In genomic region chr17:30222741-30223175, GRCh38 we compare ENCODE assay signal across 17 cellular contexts. TPM values are rescaled to one million over a fixed set of nuclear protein-coding genes. Genes with fewer than 3 reads are reported as not detected.
DNase-seq lines count a peak whose midpoint lies in the region; ATAC-seq, FAIRE-seq and TF ChIP-seq lines count a peak whose summit lies in the region.
"Had no signal": no experiment of that assay in that cellular context is flagged by ENCODE, and none has a peak within 500 bp of the region (broad histone marks: within the 10 kb centered on the region; RNA-seq: fewer than 3 reads in every experiment).

No MANE protein-coding gene starts in this region.

- ATAC-seq in HepG2: peak; percentile 77
- no peak for ATAC-seq in right lobe of liver
- ATAC-seq in K562: no peak
- ATAC-seq in mucosa of descending colon: peak; percentile 86
- ATAC-seq in HG03469 (IDR thresholded peaks at IDR 0.05; ENCODE audit: unreplicated experiment): no peak
- ATAC-seq: CD8-positive, alpha-beta T cell had no signal

- TF ChIP-seq CTCF in HepG2 (CRISPR knock-in tag; IDR thresholded peaks at IDR 0.05): no peak
- TF ChIP-seq CTCF in right lobe of liver (IDR thresholded peaks at IDR 0.05): no peak
- TF ChIP-seq CTCF in K562 (IDR thresholded peaks at IDR 0.05 in 2 of 3, conservative IDR thresholded peaks at IDR 0.05 in 1 of 3; ENCODE audit: insufficient read depth in 2 of 3, low read depth in 1 of 3, low read length in 3 of 3): no peak
- no peak for TF ChIP-seq CTCF in mucosa of descending colon (IDR thresholded peaks at IDR 0.05)

- no peaks in the 10 kb centered on the region for H4K20me1 ChIP-seq in HepG2 (ENCODE audit: insufficient read depth, low read length)
- no peaks in the 10 kb centered on the region for H4K20me1 ChIP-seq in K562 (replicated peaks; ENCODE audit: control insufficient read depth, insufficient read depth, low read length)
- H4K20me1 ChIP-seq: BLaER1 had no signal

- TF ChIP-seq EP300 in HepG2 (IDR thresholded peaks at IDR 0.05; ENCODE audit: low read depth in 2 of 2, low read length in 2 of 2): 0 out of 4 replicates have a peak, but pooled peaks of 1 of the 2 experiments have one; percentile 18
- no peak for TF ChIP-seq EP300 in HepG2 (CRISPR knock-in tag; IDR thresholded peaks at IDR 0.05; ENCODE audit: borderline replicate concordance)
- TF ChIP-seq EP300 in K562 (IDR thresholded peaks at IDR 0.05; ENCODE audit: low read length): no peak

- H3K9ac ChIP-seq in HepG2 (ENCODE audit: insufficient read depth, low read depth, low read length) (peak overlapping the region; percentile 73), K562 (ENCODE audit: insufficient read depth in 1 of 2, low read depth in 2 of 2, low read length in 2 of 2) (no peak overlapping the region)
- H3K9ac ChIP-seq: BLaER1 had no signal

- POLR2A ChIA-PET in HepG2 (lab: Yijun Ruan, JAX) (interaction anchor here (0.8 to 1.8 kb wide), 13 partner anchors 8 to 122 kb away, joined by 3 to 7 read pairs (median 5); partner anchors contain the start of genes BLMH and SLC6A4), K562 (lab: Yijun Ruan, JAX) (interaction anchor here (0.7 to 1.3 kb wide), 4 partner anchors 9 to 104 kb away, joined by 3 to 12 read pairs (median 3); no protein-coding TSS in a partner anchor)

- TF ChIP-seq RAD21 in HepG2 (CRISPR knock-in tag; IDR thresholded peaks at IDR 0.05): no peak
- no peak for TF ChIP-seq RAD21 in K562 (CRISPR knock-in tag; conservative IDR thresholded peaks at IDR 0.05 in 1 of 2, IDR thresholded peaks at IDR 0.05 in 1 of 2)

- WGBS in HepG2 (ENCODE audit: low lambda C conversion rate): 4% methylated on average over 4 of the region's 12 CpGs
- WGBS in right lobe of liver (ENCODE audit: insufficient coverage, low coverage, low lambda C conversion rate, missing lambda C conversion rate): 66% methylated on average over 3 of the region's 12 CpGs
- 51% methylated on average over 11 of the region's 12 CpGs for WGBS in K562 (ENCODE audit: insufficient coverage, low coverage, missing lambda C conversion rate)

- TF ChIP-seq POLR2A in HepG2 (IDR thresholded peaks at IDR 0.05; ENCODE audit: insufficient read depth in 1 of 2, low read depth in 2 of 2, low read length in 2 of 2): peak; percentile 45 to 52; a peak in 3 of 4 replicates
- TF ChIP-seq POLR2A in right lobe of liver (IDR thresholded peaks at IDR 0.05): no peak
- no peak for TF ChIP-seq POLR2A in K562 (conservative IDR thresholded peaks at IDR 0.05)

- no peaks in the 10 kb centered on the region for H3K79me2 ChIP-seq in HepG2 (ENCODE audit: insufficient read depth, low read length)
- no peaks in the 10 kb centered on the region for H3K79me2 ChIP-seq in K562 (ENCODE audit: control insufficient read depth, insufficient read depth, low read length)

- H2AFZ ChIP-seq in HepG2 (ENCODE audit: low read length): peak overlapping the region; percentile 88
- 0 out of 2 replicates have a peak overlapping the region, but pooled peaks have one; percentile 4 for H2AFZ ChIP-seq in K562 (ENCODE audit: low read depth, low read length)

- peak overlapping the region; percentile 95 for H3K4me2 ChIP-seq in HepG2 (ENCODE audit: low read depth, low read length)
- H3K4me2 ChIP-seq in K562 (ENCODE audit: insufficient read depth, low read length): no peak overlapping the region
- H3K4me2 ChIP-seq: BLaER1 had no signal

- in situ Hi-C loops in HepG2 (cut with HindIII; ENCODE audit: extremely low pct_ligation_motif_present, low pct_unique_long_range_greater_than_20kb) (no loop called here), K562 (cut with MboI) (no loop called here)

- CTCF ChIA-PET in HepG2 (lab: Yijun Ruan, JAX; ENCODE audit: low intra/inter-chr PET ratio, low total read pairs): no interaction called here
- CTCF ChIA-PET in K562 (lab: Yijun Ruan, JAX; ENCODE audit: low intra/inter-chr PET ratio): interaction anchor here (0.6 kb wide), 1 partner anchor 48 kb away, joined by 3 read pairs; no protein-coding TSS in a partner anchor

- no peaks in the 10 kb centered on the region for H3K9me3 ChIP-seq in HepG2 (ENCODE audit: low read length)
- no peaks in the 10 kb centered on the region for H3K9me3 ChIP-seq in right lobe of liver
- no peaks in the 10 kb centered on the region for H3K9me3 ChIP-seq in K562 (replicated peaks; ENCODE audit: control insufficient read depth, insufficient read depth, low read depth, low read length)
- no peaks in the 10 kb centered on the region for H3K9me3 ChIP-seq in mucosa of descending colon
- H3K9me3 ChIP-seq: BLaER1 had no signal

- H3K27ac ChIP-seq in HepG2 (ENCODE audit: extremely low read length, insufficient read depth, low read length) (peak overlapping the region; percentile 73), right lobe of liver (no peak overlapping the region), K562 (ENCODE audit: extremely low read depth, low read depth, low read length) (no peak overlapping the region)
- H3K27ac ChIP-seq: BLaER1 had no signal

- FAIRE-seq in HepG2 (lab: Jason Lieb, UNC) (peak; percentile 71), K562 (lab: Jason Lieb, UNC) (no peak)
- FAIRE-seq: A204.1, D721Med had no signal

- H3K4me3 ChIP-seq in HepG2 (replicated peaks in 1 of 3; ENCODE audit: insufficient read depth in 1 of 3, low read depth in 2 of 3, low read length in 3 of 3) (peak overlapping the region; percentile 44 to 72 (median 60)), right lobe of liver (no peak overlapping the region), K562 (no peak overlapping the region), mucosa of descending colon (no peak overlapping the region)
- H3K4me3 ChIP-seq: BLaER1 had no signal

- H3K36me3 ChIP-seq in HepG2 (replicated peaks in 1 of 2; ENCODE audit: control insufficient read depth in 1 of 2, insufficient read depth in 2 of 2, low read length in 2 of 2): no peaks in the 10 kb centered on the region
- no peaks in the 10 kb centered on the region for H3K36me3 ChIP-seq in right lobe of liver
- no peaks in the 10 kb centered on the region for H3K36me3 ChIP-seq in K562 (ENCODE audit: control insufficient read depth, insufficient read depth, low read length)
- no peaks in the 10 kb centered on the region for H3K36me3 ChIP-seq in mucosa of descending colon (ENCODE audit: low read depth)
- H3K36me3 ChIP-seq: BLaER1 had no signal

- H3K4me1 ChIP-seq in HepG2 (ENCODE audit: insufficient read depth, low read length): peaks cover 82% of the 10 kb centered on the region
- peaks cover 0 to 18% (median 0%) of the 10 kb centered on the region in 4 donors for H3K4me1 ChIP-seq in right lobe of liver
- peaks cover 14 to 16% of the 10 kb centered on the region in 2 experiments; a peak in 4 of 5 replicates for H3K4me1 ChIP-seq in K562 (replicated peaks in 1 of 2; ENCODE audit: control insufficient read depth in 2 of 2, insufficient read depth in 2 of 2, low read length in 2 of 2)
- no peaks in the 10 kb centered on the region for H3K4me1 ChIP-seq in mucosa of descending colon (ENCODE audit: low read depth)

- intact Hi-C loops in HepG2 (cut with micrococcal nuclease; ENCODE audit: unreplicated experiment) (loop anchor here (10.0 kb wide), 1 partner anchor 48 kb away; no protein-coding TSS in a partner anchor), right lobe of liver (cut with DNase I) (no loop called here), K562 (cut with micrococcal nuclease) (no loop called here), mucosa of descending colon (cut with DNase I, micrococcal nuclease) (no loop called here)

- peak; percentile 67 for DNase-seq in HepG2 (ENCODE audit: low spot score)
- no peak for DNase-seq in right lobe of liver
- no peak for DNase-seq in K562 (ENCODE audit: extremely low read depth in 1 of 4, low spot score in 3 of 4)
- DNase-seq in mucosa of descending colon: peak in 2 of 3 donors; percentile 29 to 48
- no peak for DNase-seq in NCI-H748 (lab: John Stamatoyannopoulos, UW; ENCODE audit: unreplicated experiment)
- no peak for DNase-seq in HPDE6-E6E7 (ENCODE audit: extremely low spot score)
- no peak for DNase-seq in NCI-H510A treated with DMSO at 0.1 percent for 48 hours (lab: John Stamatoyannopoulos, UW)
- DNase-seq: CD8-positive, alpha-beta T cell; DMS79; Karpas-422; MM.1S; NCI-H187 treated with DMSO at 0.1 percent for 48 hours; NCI-H774 had no signal

- BruUV-seq in HepG2 (replicated peaks; lab: Mats Ljungman, UMichigan) (no TSS peak), K562 (replicated peaks; lab: Mats Ljungman, UMichigan) (no TSS peak)

- H3K27me3 ChIP-seq in HepG2 (ENCODE audit: control insufficient read depth in 1 of 2, insufficient read depth in 2 of 2, low read length in 2 of 2) (no peaks in the 10 kb centered on the region), right lobe of liver (no peaks in the 10 kb centered on the region), K562 (ENCODE audit: control insufficient read depth in 2 of 2, insufficient read depth in 2 of 2, low read length in 2 of 2) (peaks cover 2 to 5% of the 10 kb centered on the region in 2 experiments; a peak in 3 of 5 replicates)
- H3K27me3 ChIP-seq: BLaER1 had no signal

- no peaks in the 10 kb centered on the region for H3K9me1 ChIP-seq in K562 (ENCODE audit: control insufficient read depth, insufficient read depth, low read length)

RNA-seq across cellular contexts. Expression of gene SLC6A4, which starts 12.7 kb away (rescaled TPM):
- total RNA-seq in HepG2 (2016; rRNA removed; fragmentation: Illumina TruSeq; extraction: Trizol): 5.6 and 7.6 TPM in 2 replicates
- 1.9 and 2.0 TPM in 2 replicates for total RNA-seq in HepG2 (2016; cell fraction: cytosol; rRNA removed; fragmentation: Illumina TruSeq; extraction: Trizol; ENCODE audit: low read depth)
- 5.7 and 7.3 TPM in 2 replicates for total RNA-seq in HepG2 (2016; cell fraction: insoluble cytoplasmic fraction; rRNA removed; fragmentation: Illumina TruSeq; extraction: Trizol)
- total RNA-seq in HepG2 (2016; cell fraction: membrane; rRNA removed; fragmentation: Illumina TruSeq; extraction: Trizol): 4.1 and 5.6 TPM in 2 replicates
- 6.7 and 7.0 TPM in 2 replicates for total RNA-seq in HepG2 (2016; cell fraction: nucleus; rRNA removed; fragmentation: Illumina TruSeq; extraction: Trizol)
- polyA plus RNA-seq in HepG2 (2011; rRNA removed): 20.3 and 21.9 TPM in 2 replicates
- polyA plus RNA-seq in HepG2 (2011; cell fraction: cytosol; rRNA removed): 15.7 and 20.0 TPM in 2 replicates
- polyA plus RNA-seq in HepG2 (2011; cell fraction: nucleus; rRNA removed): 8.1 and 11.6 TPM in 2 replicates
- polyA plus RNA-seq in HepG2 (2012): 15.5 and 28.1 TPM in 2 replicates
- polyA plus RNA-seq in HepG2 (2016; cell fraction: cytosol; fragmentation: Illumina TruSeq; extraction: Trizol; ENCODE audit: low read depth): 1.6 and 2.3 TPM in 2 replicates
- polyA plus RNA-seq in HepG2 (2016; cell fraction: insoluble cytoplasmic fraction; fragmentation: Illumina TruSeq; extraction: Trizol; ENCODE audit: low read depth): 5.2 and 5.3 TPM in 2 replicates
- polyA plus RNA-seq in HepG2 (2016; cell fraction: membrane; fragmentation: Illumina TruSeq; extraction: Trizol; ENCODE audit: low read depth): 3.7 and 4.6 TPM in 2 replicates
- 9.8 and 10.4 TPM in 2 replicates for polyA plus RNA-seq in HepG2 (2016; cell fraction: nucleus; fragmentation: Illumina TruSeq; extraction: Trizol; ENCODE audit: insufficient read depth, low read depth)
- 24.8 TPM in 1 of 2 replicates, not detected in the other for polyA minus RNA-seq in HepG2 (2011; rRNA and poly(A)+ RNA removed; ENCODE audit: low replicate concordance)
- polyA minus RNA-seq in HepG2 (2011; cell fraction: cytosol; rRNA and poly(A)+ RNA removed): 7.6 and 9.2 TPM in 2 replicates
- 9.4 and 13.8 TPM in 2 replicates for polyA minus RNA-seq in HepG2 (2011; cell fraction: nucleus; rRNA and poly(A)+ RNA removed)
- total RNA-seq in right lobe of liver: not detected
- total RNA-seq in K562 (2011; cell fraction: chromatin; rRNA removed; ENCODE audit: low replicate concordance): not detected in 2 replicates
- total RNA-seq in K562 (2011; cell fraction: nucleolus; rRNA removed): not detected in 2 replicates
- total RNA-seq in K562 (2011; cell fraction: nucleoplasm; rRNA removed): 0.44 TPM in 1 of 2 replicates, not detected in the other
- 0.05 TPM in 1 of 2 replicates, not detected in the other for total RNA-seq in K562 (2014; rRNA removed)
- not detected in 2 replicates for total RNA-seq in K562 (2014; rRNA removed; fragmentation: Illumina TruSeq; extraction: Trizol)
- not detected in 2 replicates for total RNA-seq in K562 (2015; rRNA removed; fragmentation: Illumina TruSeq; extraction: Trizol)
- total RNA-seq in K562 (2021): 0.09 TPM in 1 of 2 replicates, not detected in the other
- polyA plus RNA-seq in K562 (2011; rRNA removed): 0.07 TPM in 1 of 2 replicates, not detected in the other
- 0.04 and 0.06 TPM in 2 replicates for polyA plus RNA-seq in K562 (2011; cell fraction: cytosol; rRNA removed)
- 0.07 TPM in 1 of 2 replicates, not detected in the other for polyA plus RNA-seq in K562 (2011; cell fraction: nucleus; rRNA removed)
- polyA plus RNA-seq in K562 (2012): 0.01 and 0.21 TPM in 2 replicates
- polyA plus RNA-seq in K562 (2014; fragmentation: Illumina TruSeq; extraction: Trizol): 0.06 TPM in 1 of 2 replicates, not detected in the other
- polyA plus RNA-seq in K562 (2014; fragmentation: Nextera tagmentation; extraction: Ambion mirVana): not detected
- 0.05 TPM in 1 of 2 replicates, not detected in the other for polyA plus RNA-seq in K562 (2014; rRNA removed)
- polyA minus RNA-seq in K562 (2011; rRNA and poly(A)+ RNA removed): not detected in 2 replicates
- not detected in 2 replicates for polyA minus RNA-seq in K562 (2011; cell fraction: cytosol; rRNA and poly(A)+ RNA removed)
- polyA minus RNA-seq in K562 (2011; cell fraction: nucleus; rRNA and poly(A)+ RNA removed): not detected in 2 replicates
- 1 to 10 TPM in 2 of 3 donors, under 1 TPM in 1; 0.32 to 1.8 (median 1.2) TPM for total RNA-seq in mucosa of descending colon
- total RNA-seq: CD8-positive, alpha-beta T cell had no signal

Comparison
In these comparisons a context has a peak if more than half of its experiments do, and no peak if none do; other contexts are left out.
1. ATAC-seq: peak in HepG2 (single experiment) and mucosa of descending colon (single experiment); none in right lobe of liver (0 of 4), K562 (single experiment) and HG03469 (single experiment).
2. DNase-seq: peak in HepG2 (single experiment) and mucosa of descending colon (2 of 3); none in right lobe of liver (0 of 3), K562 (0 of 4), NCI-H748 (single experiment), HPDE6-E6E7 (single experiment) and NCI-H510A treated with DMSO at 0.1 percent for 48 hours (single experiment).
3. H3K4me3 ChIP-seq: peak in HepG2 (3 of 3); none in right lobe of liver (0 of 3), K562 (single experiment) and mucosa of descending colon (single experiment).
4. POLR2A ChIP-seq: peak in HepG2 (2 of 2); none in right lobe of liver (single experiment) and K562 (single experiment).
5. Of the 241 proteins assayed by ChIP-seq in both HepG2 and K562: peak only in HepG2: CBX5, CEBPG, GATAD2A, HDAC1, HDAC2, HIVEP1 and 24 more; only in K562: none; in both: none; in neither: 208; mixed calls (peak in some experiments, not most) for 3.